8 cellular contexts compared by ENCODE assay signal in the genomic region with DNA sequence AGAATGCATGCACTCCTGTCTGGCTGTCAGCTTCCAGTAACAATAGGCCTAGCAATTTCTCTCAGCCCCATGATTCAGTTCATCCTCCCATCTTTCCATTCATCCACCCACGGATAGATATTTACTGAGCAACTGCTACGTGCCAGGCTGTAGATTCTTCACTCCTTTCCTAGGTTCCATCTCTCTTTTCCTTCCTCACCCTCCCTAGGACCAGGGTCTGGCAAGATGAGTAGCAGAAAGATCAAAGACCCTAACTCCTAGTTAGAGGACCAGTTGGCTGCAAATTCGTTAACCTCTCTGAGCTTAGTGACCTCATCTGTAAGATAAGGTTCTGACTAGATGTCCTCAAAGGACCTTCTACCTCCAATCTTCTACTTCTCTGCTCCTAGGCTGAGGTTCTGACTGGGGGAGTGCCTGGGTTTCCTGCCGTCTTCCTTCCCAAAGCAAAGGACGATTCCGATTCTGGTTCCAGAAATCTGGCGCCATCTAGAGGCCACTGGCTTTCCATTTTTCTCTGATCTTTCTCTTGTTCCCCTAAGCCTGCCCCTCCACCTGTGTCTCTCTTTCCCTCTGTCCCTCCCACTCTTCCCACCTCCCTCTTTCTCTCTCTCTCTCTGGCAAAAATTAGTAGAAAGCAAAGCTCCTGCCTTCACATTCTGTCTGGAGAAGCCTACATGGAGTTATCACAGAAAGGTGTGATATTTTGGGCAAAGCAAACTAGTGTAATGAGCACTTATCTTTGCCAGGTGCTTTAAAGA. TPM values are rescaled to one million over a fixed set of nuclear protein-coding genes. Genes with fewer than 3 reads are reported as not detected.
DNase-seq lines count a peak whose midpoint lies in the region; ATAC-seq, FAIRE-seq and TF ChIP-seq lines count a peak whose summit lies in the region.

No MANE protein-coding gene starts in this region.

- DNase-seq in AML-193 (lab: John Stamatoyannopoulos, UW) (peak; percentile 17 to 43), H54 (ENCODE audit: insufficient read length, low spot score) (peak; percentile 73), NCI-H69 (lab: John Stamatoyannopoulos, UW) (peak; percentile 76), dorsolateral prefrontal cortex (peak; percentile 44 to 87 (median 72)), lung microvascular endothelial cell (ENCODE audit: low read depth in 2 of 2) (peak; percentile 64 to 71)
- peak; percentile 73 to 81 for DNase-seq in activated CD4-positive, alpha-beta T cell treated with anti-CD3 and anti-CD28 coated beads, Interleukin-2, amount 50 U/mL, for 48 hours
- DNase-seq in stimulated activated CD8-positive, alpha-beta memory T cell treated with anti-CD3 and anti-CD28 coated beads, Interleukin-15, amount 100 ng/mL, for 4 hours (ENCODE audit: low read depth in 2 of 2), result peak; percentile 23 to 39

- H3K27me3 ChIP-seq in dorsolateral prefrontal cortex, result no peaks in the 10 kb centered on the region

- H3K4me3 ChIP-seq in dorsolateral prefrontal cortex, result no peak overlapping the region

- intact Hi-C loops in dorsolateral prefrontal cortex (cut with DNase I), result loop anchor here (1.0 to 10.0 kb wide), 7 partner anchors 82 to 297 kb away; no protein-coding TSS in a partner anchor

- no peak overlapping the region for H3K27ac ChIP-seq in dorsolateral prefrontal cortex

- ATAC-seq in GM21723 (IDR thresholded peaks at IDR 0.05; ENCODE audit: unreplicated experiment), result no peak

- FAIRE-seq in H54 (lab: Jason Lieb, UNC), result peak; percentile 45

- no peak for TF ChIP-seq POLR2A in H54 (IDR thresholded peaks at IDR 0.05; ENCODE audit: low read depth, low read length)

- peak; percentile 44 to 98 (median 81) for TF ChIP-seq CTCF in dorsolateral prefrontal cortex (IDR thresholded peaks at IDR 0.05 in 54 of 56, conservative IDR thresholded peaks at IDR 0.05 in 2 of 56; ENCODE audit: low read depth in 1 of 56, partially characterized antibody in 56 of 56)

RNA-seq across cellular contexts. Expression of a gene that starts 26.2 kb away (rescaled TPM):
- total RNA-seq in dorsolateral prefrontal cortex (not detected), lung microvascular endothelial cell (not detected in 2 replicates)

RNA-seq across cellular contexts. Expression of a gene that starts 56.8 kb away (rescaled TPM):
- total RNA-seq in dorsolateral prefrontal cortex (10 to 100 TPM; 27.2 to 70.2 (median 47.7) TPM), lung microvascular endothelial cell (8.1 and 16.5 TPM in 2 replicates)
